In the genomic region with DNA sequence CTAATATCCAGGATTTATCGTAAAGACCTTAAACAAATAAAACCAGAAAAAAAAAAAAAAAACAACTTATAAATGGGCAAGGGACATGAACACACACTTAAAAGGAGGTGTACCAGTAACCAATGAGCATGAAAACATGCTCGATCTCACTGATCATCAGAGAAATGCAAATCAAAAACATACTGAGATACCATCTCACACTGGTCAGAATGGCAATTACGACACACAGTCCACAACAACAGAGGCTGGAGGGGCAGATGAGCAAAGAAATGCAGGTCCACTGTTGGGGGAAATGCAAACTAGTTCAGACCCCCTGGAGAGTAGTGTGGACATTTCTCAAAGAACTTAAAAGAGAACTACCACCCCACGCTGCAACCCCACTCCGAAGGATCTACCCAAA, we compare ENCODE assay signal across 18 cellular contexts. TPM values are rescaled to one million over a fixed set of nuclear protein-coding genes. Genes with fewer than 3 reads are reported as not detected.
DNase-seq lines count a peak whose midpoint lies in the region; ATAC-seq and TF ChIP-seq lines count a peak whose summit lies in the region.
"Had no signal": no experiment of that assay in that cellular context is flagged by ENCODE, and none has a peak within 500 bp of the region (broad histone marks: within the 10 kb centered on the region; RNA-seq: fewer than 3 reads in every experiment).

No MANE protein-coding gene starts in this region.

- peaks cover 6 to 23% of the 10 kb centered on the region in 2 donors for H3K9me3 Mint-ChIP-seq in activated naive CD4-positive, alpha-beta T cell treated with anti-CD3 and anti-CD28 coated beads, Interleukin-2, amount 50 U/mL, for 72 hours
- no peaks in the 10 kb centered on the region for H3K9me3 Mint-ChIP-seq in activated T-helper 17 cell treated with anti-CD3 and anti-CD28 coated beads, Interleukin-2, amount 50 U/mL, for 72 hours

- H3K27ac Mint-ChIP-seq in activated naive CD4-positive, alpha-beta T cell treated with anti-CD3 and anti-CD28 coated beads, Interleukin-2, amount 50 U/mL, for 72 hours: peak overlapping the region; percentile 50 to 99
- peak overlapping the region; percentile 88 for H3K27ac Mint-ChIP-seq in activated T-helper 17 cell treated with anti-CD3 and anti-CD28 coated beads, Interleukin-2, amount 50 U/mL, for 72 hours

- no peaks in the 10 kb centered on the region for H3K27me3 Mint-ChIP-seq in activated T-helper 17 cell treated with anti-CD3 and anti-CD28 coated beads, Interleukin-2, amount 50 U/mL, for 72 hours

- peaks cover 56% of the 10 kb centered on the region for H3K4me1 Mint-ChIP-seq in activated T-helper 17 cell treated with anti-CD3 and anti-CD28 coated beads, Interleukin-2, amount 50 U/mL, for 72 hours

- ATAC-seq in activated naive CD4-positive, alpha-beta T cell treated with anti-CD3 and anti-CD28 coated beads, Interleukin-2, amount 50 U/mL, for 72 hours: no peak
- ATAC-seq in SK-N-SH treated with all-trans-retinoic acid at 6 μM for 48 hours (no peak), GM18873 (IDR thresholded peaks at IDR 0.05; ENCODE audit: low FRiP score, unreplicated experiment) (no peak)
- ATAC-seq in activated T-helper 17 cell treated with anti-CD3 and anti-CD28 coated beads, Interleukin-2, amount 50 U/mL, for 72 hours (replicated peaks): no peak
- ATAC-seq: K562 had no signal

- DNase-seq in activated naive CD4-positive, alpha-beta T cell treated with anti-CD3 and anti-CD28 coated beads, Interleukin-2, amount 50 U/mL, for 72 hours (ENCODE audit: low spot score in 2 of 2): no peak
- no peak for DNase-seq in activated naive CD4-positive, alpha-beta T cell treated with Interleukin-2 at 50 U/mL for 16 hours
- no peak for DNase-seq in DMS79 (lab: John Stamatoyannopoulos, UW)
- no peak for DNase-seq in H4 (ENCODE audit: low spot score)
- DNase-seq: BE2C; EL; NCI-H1048; NCI-H146; NCI-H2081 treated with DMSO at 0.1 percent for 48 hours; NCI-H226; NCI-H526 treated with DMSO at 0.1 percent for 48 hours; NK-92 treated with Interleukin-12 subunit alpha and Interleukin-12 subunit beta, amount 100 ng/mL, for 24 hours; OCI-M1 had no signal

- peaks cover 78 to 93% of the 10 kb centered on the region in 2 donors for H3K36me3 Mint-ChIP-seq in activated naive CD4-positive, alpha-beta T cell treated with anti-CD3 and anti-CD28 coated beads, Interleukin-2, amount 50 U/mL, for 72 hours
- H3K36me3 Mint-ChIP-seq in activated T-helper 17 cell treated with anti-CD3 and anti-CD28 coated beads, Interleukin-2, amount 50 U/mL, for 72 hours (ENCODE audit: low read depth): peaks cover 100% of the 10 kb centered on the region

- peak overlapping the region; percentile 49 for H3K4me3 Mint-ChIP-seq in activated T-helper 17 cell treated with anti-CD3 and anti-CD28 coated beads, Interleukin-2, amount 50 U/mL, for 72 hours

TF ChIP-seq in SK-N-SH treated with all-trans-retinoic acid at 6 μM for 48 hours, 23 proteins besides CTCF, POLR2A, EP300 and RAD21:
- TF ChIP-seq ZNF70 (CRISPR knock-in tag; IDR thresholded peaks at IDR 0.05): peak; percentile 39; the same call in 1 of the 2 replicates
- TF ChIP-seq SNAI2 (CRISPR knock-in tag; IDR thresholded peaks at IDR 0.05): no peak

RNA-seq across cellular contexts. Expression of a gene that starts 13.2 kb away (rescaled TPM):
- total RNA-seq in activated naive CD4-positive, alpha-beta T cell treated with anti-CD3 and anti-CD28 coated beads, Interleukin-2, amount 50 U/mL, for 72 hours: 10 to 100 TPM in 1 of 2 donors, 1 to 10 TPM in 1; 3.0 to 49.7 TPM
- 10 to 100 TPM in 1 of 2 donors, 1 to 10 TPM in 1; 4.1 to 10.4 TPM for total RNA-seq in activated T-helper 17 cell treated with anti-CD3 and anti-CD28 coated beads, Interleukin-2, amount 50 U/mL, for 72 hours
- not detected in 2 replicates for total RNA-seq in H4 (2014; rRNA removed; shearing (Covaris generic))
- total RNA-seq: H1, K562 had no signal

RNA-seq across cellular contexts. Expression of a gene that starts 46.9 kb away (rescaled TPM):
- total RNA-seq in activated naive CD4-positive, alpha-beta T cell treated with anti-CD3 and anti-CD28 coated beads, Interleukin-2, amount 50 U/mL, for 72 hours: 1 to 10 TPM in 1 of 2 donors, under 1 TPM in 1; 0.32 to 2.0 TPM
- total RNA-seq in activated T-helper 17 cell treated with anti-CD3 and anti-CD28 coated beads, Interleukin-2, amount 50 U/mL, for 72 hours: 1 to 10 TPM in 1 of 2 donors, under 1 TPM in 1; 0.82 to 1.1 TPM
- 1.2 and 1.4 TPM in 2 replicates for total RNA-seq in H4 (2014; rRNA removed; shearing (Covaris generic))

RNA-seq across cellular contexts. Expression of a gene that starts 50.2 kb away (rescaled TPM):
- under 1 TPM; 0.52 to 0.60 TPM for total RNA-seq in activated naive CD4-positive, alpha-beta T cell treated with anti-CD3 and anti-CD28 coated beads, Interleukin-2, amount 50 U/mL, for 72 hours
- not detected for total RNA-seq in activated T-helper 17 cell treated with anti-CD3 and anti-CD28 coated beads, Interleukin-2, amount 50 U/mL, for 72 hours
- not detected in 2 replicates for total RNA-seq in H4 (2014; rRNA removed; shearing (Covaris generic))

RNA-seq across cellular contexts. Expression of a gene that starts 58.7 kb away (rescaled TPM):
- 1 to 10 TPM in 1 of 2 donors, not detected in 1; 1.8 TPM for total RNA-seq in activated naive CD4-positive, alpha-beta T cell treated with anti-CD3 and anti-CD28 coated beads, Interleukin-2, amount 50 U/mL, for 72 hours
- not detected for total RNA-seq in activated T-helper 17 cell treated with anti-CD3 and anti-CD28 coated beads, Interleukin-2, amount 50 U/mL, for 72 hours
- not detected in 2 replicates for total RNA-seq in H4 (2014; rRNA removed; shearing (Covaris generic))
- total RNA-seq: K562 had no signal
